ENCODE assay signal across 1 cellular context in the genomic region with DNA sequence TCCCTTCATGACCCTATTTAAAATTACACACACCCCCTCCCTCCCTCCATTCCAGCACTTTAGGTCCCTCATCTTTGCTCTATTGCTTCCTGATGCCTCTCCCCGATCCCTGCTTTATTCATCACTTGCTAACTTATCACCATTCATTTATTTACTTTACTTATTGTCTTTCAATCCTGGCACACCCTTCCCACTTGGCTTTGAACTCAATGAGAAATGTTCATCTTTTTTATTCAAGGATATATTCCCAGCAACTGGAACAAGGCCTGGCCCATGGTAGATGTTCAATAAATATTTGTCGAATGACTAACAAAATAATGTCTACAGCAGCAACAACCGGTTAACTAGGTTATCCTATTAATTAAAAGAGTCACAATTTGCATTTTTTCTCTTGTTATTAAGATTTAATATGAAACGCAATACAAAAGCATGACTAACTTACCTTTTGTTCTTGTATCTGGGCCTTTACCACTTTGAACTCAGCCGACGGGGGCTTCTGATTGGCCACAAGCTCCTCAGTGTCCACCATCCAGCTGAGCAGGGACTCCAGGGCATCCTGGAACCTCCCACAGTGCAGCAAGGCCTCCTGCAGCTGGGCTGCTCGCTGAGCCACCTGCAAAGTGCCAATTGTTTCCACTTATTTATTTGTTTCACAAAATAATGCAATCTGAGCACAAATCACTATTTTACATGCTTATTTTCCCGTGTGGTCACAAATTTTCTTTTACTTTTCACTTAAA.
TF ChIP-seq lines count a peak whose summit lies in the region.

No MANE protein-coding gene starts in this region.

TF ChIP-seq in H1, 55 proteins besides CTCF, POLR2A, EP300 and RAD21:
- TF ChIP-seq RNF2 (IDR thresholded peaks at IDR 0.05; ENCODE audit: borderline replicate concordance, low read depth, low read length, missing control alignments, poor library complexity, severe bottlenecking) (no peak), SAP30 (IDR thresholded peaks at IDR 0.05; ENCODE audit: insufficient read depth, insufficient replicate concordance, low read length) (no peak), YY1 (IDR thresholded peaks at IDR 0.05; ENCODE audit: low read depth, low read length) (no peak), USF2 (IDR thresholded peaks at IDR 0.05; ENCODE audit: low read length) (no peak), SRF (IDR thresholded peaks at IDR 0.05; ENCODE audit: low read depth, low read length) (no peak), CHD7 (IDR thresholded peaks at IDR 0.05; ENCODE audit: insufficient replicate concordance, low read length) (no peak), JUN (IDR thresholded peaks at IDR 0.05; ENCODE audit: low read depth, low read length) (no peak), MAX (IDR thresholded peaks at IDR 0.05) (no peak), GTF2F1 (IDR thresholded peaks at IDR 0.05; ENCODE audit: borderline replicate concordance, low read depth, low read length) (no peak), BRCA1 (IDR thresholded peaks at IDR 0.05; ENCODE audit: low read depth, low read length) (no peak), SP2 (IDR thresholded peaks at IDR 0.05; ENCODE audit: low read length) (no peak), CHD1 (IDR thresholded peaks at IDR 0.05; ENCODE audit: low read depth, low read length) (no peak), KDM1A (IDR thresholded peaks at IDR 0.05; ENCODE audit: borderline replicate concordance, low read length) (no peak), CEBPB (IDR thresholded peaks at IDR 0.05; ENCODE audit: low read depth, low read length) (no peak)
